ENCODE assay signal across 8 cellular contexts in genomic region chr13:25051065-25051464, GRCh38.
"Had no signal": no experiment of that assay in that cellular context is flagged by ENCODE, and none has a peak within 500 bp of the region (broad histone marks: within the 10 kb centered on the region; RNA-seq: fewer than 3 reads in every experiment).

No MANE protein-coding gene starts in this region.

- ATAC-seq: GM12878 had no signal

- DNase-seq: GDM1, GF-D8 had no signal

- H3K4me3 ChIP-seq: GM12878 had no signal

- FAIRE-seq: G401.6, GM12878, GM12891, GM12892, GM18507, GM19239 had no signal
